10 cellular contexts compared by ENCODE assay signal in the genomic region with DNA sequence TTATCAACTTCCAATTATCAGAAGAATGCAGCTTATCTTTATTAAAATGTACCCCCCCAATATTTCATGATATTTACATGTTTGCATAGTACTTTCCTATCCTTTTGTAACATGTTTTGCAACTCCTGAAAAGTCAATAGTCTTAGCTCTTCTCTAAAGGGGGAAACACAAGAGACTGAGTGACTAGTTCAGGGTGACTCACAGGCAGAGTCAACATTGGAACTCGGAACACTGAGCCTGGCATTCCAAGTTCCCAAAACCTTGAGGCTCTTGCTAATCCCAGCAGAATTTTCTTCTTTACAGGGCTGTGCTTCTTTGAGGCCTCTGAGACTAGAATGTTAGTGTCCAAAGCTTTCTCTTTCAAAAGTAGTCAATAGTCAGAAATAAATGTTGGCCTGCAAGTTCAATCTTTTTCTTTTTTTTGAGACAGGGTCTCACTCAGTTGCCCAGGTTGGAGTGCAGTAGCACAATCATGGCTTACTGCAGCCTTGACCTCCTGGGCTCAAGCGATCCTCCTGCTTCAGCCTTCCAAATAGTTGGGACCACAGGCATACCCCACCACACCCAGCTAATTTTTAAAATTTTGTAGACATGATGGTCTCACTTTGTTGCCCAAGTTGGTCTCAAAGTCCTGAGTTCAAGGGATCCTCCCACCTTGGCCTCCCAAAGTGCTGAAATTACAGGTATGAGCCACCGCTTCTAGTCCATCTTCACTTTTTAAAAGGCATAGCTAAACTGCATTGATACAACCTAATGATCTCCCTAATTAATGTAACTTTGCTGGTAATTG. TPM values are rescaled to one million over a fixed set of nuclear protein-coding genes. Genes with fewer than 3 reads are reported as not detected.
A peak's percentile ranks its signal among the peaks of the same experiment; 100 is the strongest.
DNase-seq lines count a peak whose midpoint lies in the region; ATAC-seq and TF ChIP-seq lines count a peak whose summit lies in the region.
"Had no signal": no experiment of that assay in that cellular context is flagged by ENCODE, and none has a peak within 500 bp of the region (broad histone marks: within the 10 kb centered on the region; RNA-seq: fewer than 3 reads in every experiment).

No MANE protein-coding gene starts in this region.

- TF ChIP-seq CTCF in Panc1 (IDR thresholded peaks at IDR 0.05), result no peak
- no peak for TF ChIP-seq CTCF in epithelial cell of proximal tubule (conservative IDR thresholded peaks at IDR 0.05; ENCODE audit: low read depth, low read length)
- TF ChIP-seq CTCF in A673 (conservative IDR thresholded peaks at IDR 0.05; ENCODE audit: low read depth, low read length), result no peak

- H3K9ac ChIP-seq in trophoblast cell (ENCODE audit: low read length), result no peak overlapping the region

- no peaks in the 10 kb centered on the region for H3K27me3 ChIP-seq in Panc1 (ENCODE audit: control insufficient read depth, insufficient read depth, low read length)
- H3K27me3 ChIP-seq in trophoblast cell (ENCODE audit: insufficient read depth, low read length), result no peaks in the 10 kb centered on the region
- no peaks in the 10 kb centered on the region for H3K27me3 ChIP-seq in A673 (replicated peaks; ENCODE audit: insufficient read depth, low read depth, low read length, poor library complexity)

- no peak overlapping the region for H3K4me3 Mint-ChIP-seq in activated naive CD8-positive, alpha-beta T cell treated with anti-CD3 and anti-CD28 coated beads for 36 hours
- H3K4me3 Mint-ChIP-seq in T-helper 2 cell treated with Interferon-gamma antibody and Interleukin-4, amounts not matched to agents 5 μg/mL and 100 μg/mL, for 36 hours, result no peak overlapping the region
- H3K4me3 Mint-ChIP-seq: mesothelial cell of epicardium had no signal

- no peak overlapping the region for H2AK5ac ChIP-seq in trophoblast cell (ENCODE audit: low read length)

- H3K27ac ChIP-seq in Panc1 (ENCODE audit: low read length) (peak overlapping the region; percentile 91), trophoblast cell (ENCODE audit: low read depth, low read length) (no peak overlapping the region), A673 (ENCODE audit: low read depth, low read length, poor library complexity, severe bottlenecking) (no peak overlapping the region)

- peak; percentile 93 for ATAC-seq in Panc1
- ATAC-seq: Right ventricle myocardium inferior had no signal

- H3K9me3 ChIP-seq in Panc1 (ENCODE audit: control insufficient read depth, insufficient read depth, low read depth, low read length) (no peaks in the 10 kb centered on the region), trophoblast cell (ENCODE audit: insufficient read depth, low read depth, low read length) (no peaks in the 10 kb centered on the region), A673 (ENCODE audit: low read depth, low read length, poor library complexity, severe bottlenecking) (no peaks in the 10 kb centered on the region)

- DNase-seq in GM03348 (ENCODE audit: low spot score) (peak; percentile 63), Panc1 (ENCODE audit: low read depth, low spot score) (peak; percentile 82), epithelial cell of proximal tubule (ENCODE audit: low read depth) (peak; percentile 71), trophoblast cell (peak; percentile 58 to 61), A673 (ENCODE audit: low spot score) (no peak)
- DNase-seq in activated naive CD8-positive, alpha-beta T cell treated with anti-CD3 and anti-CD28 coated beads for 36 hours, result no peak
- no peak for DNase-seq in activated CD8-positive, alpha-beta memory T cell treated with anti-CD3 and anti-CD28 coated beads, Interleukin-2, amount 50 U/mL, for 48 hours
- DNase-seq in T-helper 2 cell treated with Interferon-gamma antibody and Interleukin-4, amounts not matched to agents 5 μg/mL and 100 μg/mL, for 36 hours (ENCODE audit: low spot score), result no peak

- H4K91ac ChIP-seq in trophoblast cell (ENCODE audit: low read depth, low read length), result no peak overlapping the region

- H3K4me1 ChIP-seq in Panc1 (ENCODE audit: control insufficient read depth, insufficient read depth, low read length) (peaks cover 47% of the 10 kb centered on the region), trophoblast cell (ENCODE audit: control insufficient read depth in 1 of 2, insufficient read depth in 2 of 2, low read length in 2 of 2) (no peaks in the 10 kb centered on the region), A673 (ENCODE audit: insufficient read depth, low read length, poor library complexity, severe bottlenecking) (no peaks in the 10 kb centered on the region)

- H3K4me1 Mint-ChIP-seq in activated naive CD8-positive, alpha-beta T cell treated with anti-CD3 and anti-CD28 coated beads for 36 hours, result no peaks in the 10 kb centered on the region
- H3K4me1 Mint-ChIP-seq in T-helper 2 cell treated with Interferon-gamma antibody and Interleukin-4, amounts not matched to agents 5 μg/mL and 100 μg/mL, for 36 hours (ENCODE audit: low read depth), result peaks cover 4% of the 10 kb centered on the region

- H3K23ac ChIP-seq in trophoblast cell (ENCODE audit: low read length), result no peak overlapping the region

- in situ Hi-C loops in Panc1 (cut with HindIII; ENCODE audit: low pct_unique_long_range_greater_than_20kb, low sequenced_read_pairs), result no loop called here

- H3K14ac ChIP-seq in trophoblast cell (ENCODE audit: low read length), result no peak overlapping the region

- H2BK12ac ChIP-seq in trophoblast cell (ENCODE audit: low read length), result no peak overlapping the region

- H4K8ac ChIP-seq in trophoblast cell (ENCODE audit: low read depth, low read length), result no peak overlapping the region

- WGBS in trophoblast cell (ENCODE audit: extremely low coverage, insufficient coverage, insufficient read length), result no CpG with 5 or more reads among the region's 3 CpGs

- no peak overlapping the region for H3K18ac ChIP-seq in trophoblast cell (ENCODE audit: low read length)

- intact Hi-C loops in Panc1 (cut with micrococcal nuclease; ENCODE audit: unreplicated experiment), result no loop called here
- intact Hi-C loops in A673 (cut with micrococcal nuclease; ENCODE audit: unreplicated experiment), result no loop called here

- CTCF ChIA-PET in Panc1 (lab: Charles Lee) (no interaction called here), A673 (lab: Charles Lee) (no interaction called here)

- H3K36me3 ChIP-seq in Panc1 (ENCODE audit: control insufficient read depth, insufficient read depth, low read length) (no peaks in the 10 kb centered on the region), trophoblast cell (ENCODE audit: control insufficient read depth in 1 of 2, insufficient read depth in 2 of 2, low read length in 2 of 2) (no peaks in the 10 kb centered on the region), A673 (ENCODE audit: insufficient read depth, low read length, poor library complexity, severe bottlenecking) (no peaks in the 10 kb centered on the region)

- no peak overlapping the region for H2BK5ac ChIP-seq in trophoblast cell (ENCODE audit: low read depth, low read length, poor library complexity)

- H3K79me2 ChIP-seq in trophoblast cell (ENCODE audit: control insufficient read depth, insufficient read depth, low read length, poor library complexity), result no peaks in the 10 kb centered on the region

- H3K36me3 Mint-ChIP-seq in activated naive CD8-positive, alpha-beta T cell treated with anti-CD3 and anti-CD28 coated beads for 36 hours, result peaks cover 2% of the 10 kb centered on the region
- no peaks in the 10 kb centered on the region for H3K36me3 Mint-ChIP-seq in T-helper 2 cell treated with Interferon-gamma antibody and Interleukin-4, amounts not matched to agents 5 μg/mL and 100 μg/mL, for 36 hours (ENCODE audit: low read depth)
- H3K36me3 Mint-ChIP-seq: mesothelial cell of epicardium had no signal

- H4K12ac ChIP-seq in trophoblast cell (ENCODE audit: low read depth, low read length), result no peak overlapping the region

- no peak overlapping the region for H2AFZ ChIP-seq in trophoblast cell (ENCODE audit: insufficient read depth, low read length, poor library complexity)

- H3K9me3 Mint-ChIP-seq in activated naive CD8-positive, alpha-beta T cell treated with anti-CD3 and anti-CD28 coated beads for 36 hours, result no peaks in the 10 kb centered on the region
- H3K9me3 Mint-ChIP-seq in T-helper 2 cell treated with Interferon-gamma antibody and Interleukin-4, amounts not matched to agents 5 μg/mL and 100 μg/mL, for 36 hours, result no peaks in the 10 kb centered on the region

- BruUV-seq in Panc1 (replicated peaks; lab: Mats Ljungman, UMichigan) (no TSS peak), A673 (replicated peaks; lab: Mats Ljungman, UMichigan) (no TSS peak)

- H3K4ac ChIP-seq in trophoblast cell (ENCODE audit: low read depth, low read length), result no peak overlapping the region

- no peaks in the 10 kb centered on the region for H3K79me1 ChIP-seq in trophoblast cell (ENCODE audit: low read length)

- H2BK120ac ChIP-seq in trophoblast cell (ENCODE audit: insufficient read depth, low read length, poor library complexity), result no peak overlapping the region

- POLR2A ChIA-PET in Panc1 (lab: Charles Lee) (interaction anchor here (0.7 to 0.8 kb wide), 3 partner anchors 22 to 104 kb away, joined by 3 to 9 read pairs (median 4); no protein-coding TSS in a partner anchor), A673 (lab: Charles Lee; ENCODE audit: low non-redundant PET) (no interaction called here)

- H3K4me3 ChIP-seq in Panc1 (ENCODE audit: low read depth in 2 of 2, low read length in 2 of 2), result no peak overlapping the region
- H3K4me3 ChIP-seq in epithelial cell of proximal tubule (ENCODE audit: low read depth, low read length), result no peak overlapping the region
- H3K4me3 ChIP-seq in trophoblast cell (ENCODE audit: low read depth, low read length), result no peak overlapping the region
- H3K4me3 ChIP-seq in A673 (ENCODE audit: low read depth, low read length, poor library complexity, severe bottlenecking), result no peak overlapping the region

- H3K27me3 Mint-ChIP-seq in activated naive CD8-positive, alpha-beta T cell treated with anti-CD3 and anti-CD28 coated beads for 36 hours, result no peaks in the 10 kb centered on the region
- H3K27me3 Mint-ChIP-seq in T-helper 2 cell treated with Interferon-gamma antibody and Interleukin-4, amounts not matched to agents 5 μg/mL and 100 μg/mL, for 36 hours (ENCODE audit: low read depth), result peaks cover 3% of the 10 kb centered on the region

- no peak overlapping the region for H3K4me2 ChIP-seq in trophoblast cell (ENCODE audit: low read length)

- no peak overlapping the region for H3K27ac Mint-ChIP-seq in activated naive CD8-positive, alpha-beta T cell treated with anti-CD3 and anti-CD28 coated beads for 36 hours
- H3K27ac Mint-ChIP-seq in T-helper 2 cell treated with Interferon-gamma antibody and Interleukin-4, amounts not matched to agents 5 μg/mL and 100 μg/mL, for 36 hours, result no peak overlapping the region
- H3K27ac Mint-ChIP-seq: mesothelial cell of epicardium had no signal

RNA-seq across cellular contexts. Expression of a gene that starts 37.5 kb away (rescaled TPM):
- 34.2 TPM for total RNA-seq in Panc1 (2021; ENCODE audit: unreplicated experiment)
- 18.4 TPM for polyA plus RNA-seq in Panc1 (2012; ENCODE audit: insufficient read length)
- 17.4 and 18.0 TPM in 2 replicates for total RNA-seq in epithelial cell of proximal tubule
- 15.2 and 15.3 TPM in 2 replicates for polyA plus RNA-seq in trophoblast cell (2013)
- 10 to 100 TPM; 20.4 to 20.8 TPM for total RNA-seq in activated naive CD8-positive, alpha-beta T cell treated with anti-CD3 and anti-CD28 coated beads for 36 hours
- total RNA-seq in A673 (2021), result 22.9 and 24.3 TPM in 2 replicates

Comparison
In these comparisons a context has a peak if more than half of its experiments do, and no peak if none do; other contexts are left out.
1. DNase-seq: peak in GM03348 (single experiment), Panc1 (single experiment), epithelial cell of proximal tubule (single experiment) and trophoblast cell (2 of 2); none in activated naive CD8-positive, alpha-beta T cell treated with anti-CD3 and anti-CD28 coated beads for 36 hours (single experiment), A673 (single experiment), activated CD8-positive, alpha-beta memory T cell treated with anti-CD3 and anti-CD28 coated beads, Interleukin-2, amount 50 U/mL, for 48 hours (single experiment) and T-helper 2 cell treated with Interferon-gamma antibody and Interleukin-4, amounts not matched to agents 5 μg/mL and 100 μg/mL, for 36 hours (single experiment).